8 cellular contexts compared by ENCODE assay signal in the genomic region with DNA sequence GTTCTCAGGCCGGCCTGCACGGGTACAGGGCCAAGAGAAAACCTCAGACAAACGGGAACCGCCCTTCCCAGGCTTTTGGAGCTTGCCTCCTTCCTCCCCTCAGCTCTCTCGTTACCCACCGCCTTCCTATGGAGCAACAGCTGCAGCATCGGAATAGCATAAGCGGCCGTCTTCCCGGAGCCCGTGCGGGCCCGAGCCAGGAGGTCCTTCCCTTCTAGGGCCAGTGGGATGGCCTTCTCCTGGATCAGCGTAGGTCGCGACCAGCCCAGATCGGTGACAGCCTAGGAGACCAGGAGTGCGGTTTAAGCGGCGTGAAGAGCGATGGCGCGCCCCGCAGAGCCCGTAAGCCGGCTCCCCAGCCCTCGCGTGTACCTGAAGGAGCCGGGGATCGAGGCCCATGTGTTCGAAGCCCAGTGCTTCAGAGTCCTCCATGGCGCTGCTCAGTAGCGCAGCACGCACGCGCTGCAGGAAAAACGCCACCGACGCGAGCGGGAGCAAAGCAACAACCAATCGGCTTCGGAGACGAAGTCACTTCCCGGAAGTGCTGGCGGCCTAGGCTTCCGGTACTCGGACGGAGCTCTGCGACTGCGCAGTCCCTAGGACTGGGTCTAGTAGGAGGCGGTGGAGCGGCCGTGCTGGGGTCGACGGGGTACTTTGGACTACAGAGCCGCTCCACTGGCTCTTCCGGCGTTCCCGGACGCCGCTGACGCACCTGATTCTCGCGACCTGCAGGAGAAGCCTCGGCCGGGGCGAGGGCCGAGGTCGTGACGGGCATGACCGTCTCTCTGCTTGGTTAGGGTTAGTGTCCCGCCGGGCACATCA. TPM values are rescaled to one million over a fixed set of nuclear protein-coding genes. Genes with fewer than 3 reads are reported as not detected.
DNase-seq lines count a peak whose midpoint lies in the region; ATAC-seq and TF ChIP-seq lines count a peak whose summit lies in the region.

A gene with protein sequence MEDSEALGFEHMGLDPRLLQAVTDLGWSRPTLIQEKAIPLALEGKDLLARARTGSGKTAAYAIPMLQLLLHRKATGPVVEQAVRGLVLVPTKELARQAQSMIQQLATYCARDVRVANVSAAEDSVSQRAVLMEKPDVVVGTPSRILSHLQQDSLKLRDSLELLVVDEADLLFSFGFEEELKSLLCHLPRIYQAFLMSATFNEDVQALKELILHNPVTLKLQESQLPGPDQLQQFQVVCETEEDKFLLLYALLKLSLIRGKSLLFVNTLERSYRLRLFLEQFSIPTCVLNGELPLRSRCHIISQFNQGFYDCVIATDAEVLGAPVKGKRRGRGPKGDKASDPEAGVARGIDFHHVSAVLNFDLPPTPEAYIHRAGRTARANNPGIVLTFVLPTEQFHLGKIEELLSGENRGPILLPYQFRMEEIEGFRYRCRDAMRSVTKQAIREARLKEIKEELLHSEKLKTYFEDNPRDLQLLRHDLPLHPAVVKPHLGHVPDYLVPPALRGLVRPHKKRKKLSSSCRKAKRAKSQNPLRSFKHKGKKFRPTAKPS (minus strand): TSS at position 445 of the 822 bp plus-strand sequence. CDS start 13 bp downstream, at position 432.

- ATAC-seq in HG02759 (IDR thresholded peaks at IDR 0.05; ENCODE audit: unreplicated experiment) = peak; percentile 93

- DNase-seq in GM12864 (ENCODE audit: low read depth) = peak; percentile 90
- DNase-seq in NCI-H1417 (lab: John Stamatoyannopoulos, UW) = peak; percentile 95 to 97 (median 97)
- peak; percentile 84 to 94 for DNase-seq in SW 1271 (lab: John Stamatoyannopoulos, UW)
- peak; percentile 82 for DNase-seq in activated naive CD8-positive, alpha-beta T cell treated with anti-CD3 and anti-CD28 coated beads, Interleukin-2, amount 50 U/mL, for 16 hours (ENCODE audit: low read depth, low spot score)
- DNase-seq in cardiac muscle cell (ENCODE audit: low read depth in 1 of 2, low spot score in 1 of 2) = peak; percentile 95 to 98
- DNase-seq in tibial nerve (ENCODE audit: low spot score in 2 of 2) = peak; percentile 82 to 89

- H2AFZ ChIP-seq in parathyroid adenoma = peak within 1 kb of the TSS; percentile 82

- no peak for TF ChIP-seq CTCF in GM12864 (IDR thresholded peaks at IDR 0.05; ENCODE audit: low read depth, low read length, missing control alignments)
- TF ChIP-seq CTCF in cardiac muscle cell (IDR thresholded peaks at IDR 0.05; ENCODE audit: low read depth, low read length) = no peak
- TF ChIP-seq CTCF in parathyroid adenoma (IDR thresholded peaks at IDR 0.05) = no peak
- peak in 2 of 5 experiments; percentile 13 to 18 for TF ChIP-seq CTCF in tibial nerve (IDR thresholded peaks at IDR 0.05)

- H3K27me3 ChIP-seq in cardiac muscle cell (no peaks in the 10 kb centered on the region), parathyroid adenoma (ENCODE audit: control insufficient read depth, insufficient read depth, low read length) (no peaks in the 10 kb centered on the region), tibial nerve (no peaks in the 10 kb centered on the region)

- H3K36me3 ChIP-seq in cardiac muscle cell = peaks cover 53% of the 10 kb centered on the region
- H3K36me3 ChIP-seq in parathyroid adenoma (ENCODE audit: control insufficient read depth, insufficient read depth, low read length) = no peaks in the 10 kb centered on the region
- peaks cover 0 to 75% (median 29%) of the 10 kb centered on the region in 3 donors for H3K36me3 ChIP-seq in tibial nerve

- H3K4me2 ChIP-seq in parathyroid adenoma (ENCODE audit: low read length) = peak within 1 kb of the TSS; percentile 90

- peak within 1 kb of the TSS; percentile 39 for H3K9ac ChIP-seq in parathyroid adenoma

- peaks cover 12% of the 10 kb centered on the region for H3K4me1 ChIP-seq in cardiac muscle cell (ENCODE audit: low read depth)
- peaks cover 20% of the 10 kb centered on the region for H3K4me1 ChIP-seq in parathyroid adenoma
- peaks cover 0 to 34% (median 17%) of the 10 kb centered on the region in 4 donors for H3K4me1 ChIP-seq in tibial nerve

- H3K9me3 ChIP-seq in cardiac muscle cell (ENCODE audit: low read depth) (no peaks in the 10 kb centered on the region), parathyroid adenoma (ENCODE audit: control insufficient read depth, low read length) (no peaks in the 10 kb centered on the region), tibial nerve (no peaks in the 10 kb centered on the region)

- H3K4me3 ChIP-seq in GM12864 (ENCODE audit: low read depth, low read length) (peak within 1 kb of the TSS; percentile 91), cardiac muscle cell (peak within 1 kb of the TSS; percentile 76), parathyroid adenoma (ENCODE audit: low read depth, low read length) (peak within 1 kb of the TSS; percentile 82), tibial nerve (peak within 1 kb of the TSS; percentile 79 to 90 (median 88))

- TF ChIP-seq POLR2A in tibial nerve (IDR thresholded peaks at IDR 0.05) = peak; percentile 50 to 91

- H3K27ac ChIP-seq in cardiac muscle cell (peak within 1 kb of the TSS; percentile 90), parathyroid adenoma (peak within 1 kb of the TSS; percentile 86), tibial nerve (peak within 1 kb of the TSS; percentile 75 to 95 (median 92))

- WGBS in tibial nerve, 2 donors = 0% methylated on average over 19 to 66 of the region's 74 CpGs

- TF ChIP-seq EP300 in tibial nerve (IDR thresholded peaks at IDR 0.05) = peak; percentile 92 to 97

- H3K79me2 ChIP-seq in parathyroid adenoma = peaks cover 36% of the 10 kb centered on the region

RNA-seq across cellular contexts. Expression of the gene that starts here (rescaled TPM):
- total RNA-seq in cardiac muscle cell (52.3 and 65.2 TPM in 2 replicates), tibial nerve (10 to 100 TPM; 42.4 to 59.1 (median 56.5) TPM)
- 62.1 and 78.1 TPM in 2 replicates for polyA plus RNA-seq in cardiac muscle cell

Comparison
In these comparisons a context has a peak if more than half of its experiments do, and no peak if none do; other contexts are left out.
1. Peak in every context shown above with its lines: DNase-seq, ATAC-seq, H3K4me3 ChIP-seq and H3K27ac ChIP-seq.